ENCODE assay signal across 10 cellular contexts in the genomic region with DNA sequence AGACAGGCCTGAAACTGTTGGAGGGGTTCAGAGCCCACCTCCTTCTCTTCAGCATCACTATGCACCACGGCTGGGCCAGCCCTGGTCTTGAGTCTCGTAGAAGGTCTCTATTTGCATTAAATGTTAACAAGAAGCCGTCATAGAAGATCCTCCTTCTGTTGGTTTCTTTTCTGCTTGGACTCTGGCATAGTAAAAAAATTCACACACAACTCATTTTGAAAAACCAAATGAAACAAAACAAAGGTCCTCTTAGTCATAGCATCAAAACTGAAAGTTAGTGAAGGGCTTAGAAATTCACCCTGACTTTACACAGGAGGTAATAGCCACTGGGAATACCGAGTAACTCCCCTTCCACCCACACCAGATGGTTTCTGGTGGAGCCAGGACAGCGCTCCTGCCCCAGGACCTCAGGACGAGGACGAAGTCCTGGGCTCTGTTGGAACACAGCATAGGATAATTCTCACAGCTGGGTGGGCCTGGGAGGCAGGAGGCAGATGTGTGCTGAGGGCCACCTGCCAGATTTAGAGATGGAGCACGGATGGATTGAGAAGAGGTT.
DNase-seq lines count a peak whose midpoint lies in the region; ATAC-seq and TF ChIP-seq lines count a peak whose summit lies in the region.
"Had no signal": no experiment of that assay in that cellular context is flagged by ENCODE, and none has a peak within 500 bp of the region (broad histone marks: within the 10 kb centered on the region; RNA-seq: fewer than 3 reads in every experiment).

No MANE protein-coding gene starts in this region.

- H3K36me3 Mint-ChIP-seq in activated T-cell treated with anti-CD3 and anti-CD28 coated beads, Interleukin-2, amount 50 U/mL, for 4 hours (ENCODE audit: insufficient read depth) = no peaks in the 10 kb centered on the region

- BruUV-seq in Panc1 (replicated peaks; lab: Mats Ljungman, UMichigan) = no TSS peak

- no peak for DNase-seq in activated T-cell treated with anti-CD3 and anti-CD28 coated beads, Interleukin-2, amount 50 U/mL, for 4 hours
- DNase-seq in activated T-cell treated with anti-CD3 and anti-CD28 coated beads for 4 hours = no peak
- no peak for DNase-seq in Panc1 (ENCODE audit: low read depth, low spot score)
- peak; percentile 17 to 18 for DNase-seq in stimulated activated naive CD8-positive, alpha-beta T cell treated with anti-CD3 and anti-CD28 coated beads, Interleukin-15, amount 100 ng/mL, for 72 hours
- no peak for DNase-seq in left lung
- no peak for DNase-seq in NCI-H774 (lab: John Stamatoyannopoulos, UW)
- DNase-seq in globus pallidus (ENCODE audit: low spot score) = no peak
- DNase-seq: H9 had no signal

- no peak overlapping the region for H3K4me3 ChIP-seq in Panc1 (ENCODE audit: low read depth in 2 of 2, low read length in 2 of 2)
- no peak overlapping the region for H3K4me3 ChIP-seq in left lung

- H3K36me3 ChIP-seq in Panc1 (ENCODE audit: control insufficient read depth, insufficient read depth, low read length) = no peaks in the 10 kb centered on the region
- no peaks in the 10 kb centered on the region for H3K36me3 ChIP-seq in left lung

- intact Hi-C loops in Panc1 (cut with micrococcal nuclease; ENCODE audit: unreplicated experiment) = no loop called here
- intact Hi-C loops in left lung (cut with DNase I) = no loop called here

- H3K27ac Mint-ChIP-seq in stimulated activated naive CD8-positive, alpha-beta T cell treated with anti-CD3 and anti-CD28 coated beads, Interleukin-15, amount 100 ng/mL, for 72 hours = peak overlapping the region; percentile 70 to 98
- H3K27ac Mint-ChIP-seq: H9, nephron had no signal

- H3K27ac ChIP-seq in Panc1 (ENCODE audit: low read length) (peak overlapping the region; percentile 39; the same call in 1 of the 2 replicates), left lung (no peak overlapping the region)

- H3K9me3 Mint-ChIP-seq in activated T-cell treated with anti-CD3 and anti-CD28 coated beads, Interleukin-2, amount 50 U/mL, for 4 hours = no peaks in the 10 kb centered on the region
- H3K9me3 Mint-ChIP-seq in stimulated activated naive CD8-positive, alpha-beta T cell treated with anti-CD3 and anti-CD28 coated beads, Interleukin-15, amount 100 ng/mL, for 72 hours = no peaks in the 10 kb centered on the region
- H3K9me3 Mint-ChIP-seq: H9, nephron had no signal

- no peak overlapping the region for H3K4me3 Mint-ChIP-seq in activated T-cell treated with anti-CD3 and anti-CD28 coated beads, Interleukin-2, amount 50 U/mL, for 4 hours
- H3K4me3 Mint-ChIP-seq in stimulated activated naive CD8-positive, alpha-beta T cell treated with anti-CD3 and anti-CD28 coated beads, Interleukin-15, amount 100 ng/mL, for 72 hours = peak overlapping the region; percentile 53 to 75
- H3K4me3 Mint-ChIP-seq: H9, nephron had no signal

- ATAC-seq in activated T-cell treated with anti-CD3 and anti-CD28 coated beads, Interleukin-2, amount 50 U/mL, for 4 hours = peak; percentile 80 to 84
- ATAC-seq in HG02763 (IDR thresholded peaks at IDR 0.05; ENCODE audit: unreplicated experiment) (peak; percentile 89), Panc1 (peak; percentile 47; the same call in 1 of the 2 replicates), left lung (no peak)
- ATAC-seq in stimulated activated naive CD8-positive, alpha-beta T cell treated with anti-CD3 and anti-CD28 coated beads, Interleukin-15, amount 100 ng/mL, for 72 hours = peak; percentile 93

- H3K27me3 ChIP-seq in Panc1 (ENCODE audit: control insufficient read depth, insufficient read depth, low read length) (no peaks in the 10 kb centered on the region), left lung (no peaks in the 10 kb centered on the region)

- no peaks in the 10 kb centered on the region for H3K9me3 ChIP-seq in Panc1 (ENCODE audit: control insufficient read depth, insufficient read depth, low read depth, low read length)
- no peaks in the 10 kb centered on the region for H3K9me3 ChIP-seq in left lung

- CTCF ChIA-PET in Panc1 (lab: Charles Lee) = no interaction called here

- H3K4me1 ChIP-seq in Panc1 (ENCODE audit: control insufficient read depth, insufficient read depth, low read length) (peaks cover 8% of the 10 kb centered on the region), left lung (peaks cover 0 to 13% of the 10 kb centered on the region in 2 donors)

- POLR2A ChIA-PET in Panc1 (lab: Charles Lee) = no interaction called here

- in situ Hi-C loops in Panc1 (cut with HindIII; ENCODE audit: low pct_unique_long_range_greater_than_20kb, low sequenced_read_pairs) = no loop called here

- no peak for TF ChIP-seq CTCF in Panc1 (IDR thresholded peaks at IDR 0.05)
- TF ChIP-seq CTCF in left lung (IDR thresholded peaks at IDR 0.05) = no peak

- H3K4me1 Mint-ChIP-seq in activated T-cell treated with anti-CD3 and anti-CD28 coated beads, Interleukin-2, amount 50 U/mL, for 4 hours (ENCODE audit: low read depth) = peaks cover 30% of the 10 kb centered on the region
- H3K4me1 Mint-ChIP-seq in stimulated activated naive CD8-positive, alpha-beta T cell treated with anti-CD3 and anti-CD28 coated beads, Interleukin-15, amount 100 ng/mL, for 72 hours = peaks cover 33% of the 10 kb centered on the region
- H3K4me1 Mint-ChIP-seq: H9 had no signal

- H3K27me3 Mint-ChIP-seq in activated T-cell treated with anti-CD3 and anti-CD28 coated beads, Interleukin-2, amount 50 U/mL, for 4 hours (ENCODE audit: low read depth) = no peaks in the 10 kb centered on the region
- H3K27me3 Mint-ChIP-seq in stimulated activated naive CD8-positive, alpha-beta T cell treated with anti-CD3 and anti-CD28 coated beads, Interleukin-15, amount 100 ng/mL, for 72 hours = no peaks in the 10 kb centered on the region

Comparison
In these comparisons a context has a peak if more than half of its experiments do, and no peak if none do; other contexts are left out.
1. DNase-seq: peak in stimulated activated naive CD8-positive, alpha-beta T cell treated with anti-CD3 and anti-CD28 coated beads, Interleukin-15, amount 100 ng/mL, for 72 hours (2 of 2); none in activated T-cell treated with anti-CD3 and anti-CD28 coated beads, Interleukin-2, amount 50 U/mL, for 4 hours (single experiment), activated T-cell treated with anti-CD3 and anti-CD28 coated beads for 4 hours (single experiment), Panc1 (single experiment), left lung (0 of 2), NCI-H774 (single experiment) and globus pallidus (single experiment).